4 cellular contexts compared by ENCODE assay signal in genomic region chr5:155002722-155003121, GRCh38. TPM values are rescaled to one million over a fixed set of nuclear protein-coding genes. Genes with fewer than 3 reads are reported as not detected.
"Had no signal": no experiment of that assay in that cellular context is flagged by ENCODE, and none has a peak within 500 bp of the region (broad histone marks: within the 10 kb centered on the region; RNA-seq: fewer than 3 reads in every experiment).

No MANE protein-coding gene starts in this region.

RNA-seq across cellular contexts. Expression of gene KIF4B, which starts 10.8 kb away (rescaled TPM):
- total RNA-seq: activated naive CD8-positive, alpha-beta T cell treated with anti-CD3 and anti-CD28 coated beads for 36 hours; OCI-LY7; Right ventricle myocardium inferior had no signal
- polyA plus RNA-seq: adipose tissue had no signal
